11 cellular contexts compared by ENCODE assay signal in genomic region chr6:26269406-26270120, GRCh38.
DNase-seq lines count a peak whose midpoint lies in the region; ATAC-seq, FAIRE-seq and TF ChIP-seq lines count a peak whose summit lies in the region.
"Had no signal": no experiment of that assay in that cellular context is flagged by ENCODE, and none has a peak within 500 bp of the region (broad histone marks: within the 10 kb centered on the region; RNA-seq: fewer than 3 reads in every experiment).

No MANE protein-coding gene starts in this region.

- WGBS in neuronal stem cell (ENCODE audit: extremely low coverage in 2 of 2, insufficient read length in 2 of 2, insufficient replicate concordance in 1 of 2), 2 donors, result no CpG with 5 or more reads among the region's 1 CpG

- H3K4me2 ChIP-seq in neuronal stem cell (ENCODE audit: insufficient read depth, low read length, poor library complexity, severe bottlenecking), result peak overlapping the region; percentile 37

- H3K4me3 ChIP-seq in MG63 (peak overlapping the region; percentile 67), colonic mucosa (no peak overlapping the region), neuronal stem cell (ENCODE audit: low read length in 2 of 2) (peak overlapping the region in 1 of 2 donors; percentile 86)

- H3K9ac ChIP-seq in colonic mucosa (ENCODE audit: low read depth in 2 of 2, low read length in 2 of 2), result no peak overlapping the region
- H3K9ac ChIP-seq in neuronal stem cell (ENCODE audit: low read depth, low read length, poor library complexity), result no peak overlapping the region

- H3K79me1 ChIP-seq in neuronal stem cell (ENCODE audit: low read depth, low read length), result no peaks in the 10 kb centered on the region

- H2AK5ac ChIP-seq in neuronal stem cell (ENCODE audit: low read depth, low read length), result no peak overlapping the region

- H3K9me3 ChIP-seq in MG63 (no peaks in the 10 kb centered on the region), colonic mucosa (no peaks in the 10 kb centered on the region), neuronal stem cell (replicated peaks in 1 of 2; ENCODE audit: control insufficient read depth in 2 of 2, insufficient read depth in 1 of 2, low read depth in 1 of 2, low read length in 2 of 2) (no peaks in the 10 kb centered on the region)

- no peak overlapping the region for H2AFZ ChIP-seq in neuronal stem cell (ENCODE audit: low read length)

- no peaks in the 10 kb centered on the region for H3K4me1 ChIP-seq in colonic mucosa
- peaks cover 0 to 6% of the 10 kb centered on the region in 2 donors for H3K4me1 ChIP-seq in neuronal stem cell (ENCODE audit: control insufficient read depth in 2 of 2, insufficient read depth in 1 of 2, low read depth in 1 of 2, low read length in 2 of 2)

- peak; percentile 73 for DNase-seq in NCI-H2171 treated with DMSO at 0.1 percent for 48 hours (lab: John Stamatoyannopoulos, UW)
- DNase-seq in NCI-H2171 (lab: John Stamatoyannopoulos, UW), result no peak
- DNase-seq in MG63, result no peak
- DNase-seq in colonic mucosa, result no peak
- DNase-seq in neuronal stem cell (ENCODE audit: low spot score), result no peak
- DNase-seq in GM19239 (ENCODE audit: insufficient read length, low spot score), result no peak
- DNase-seq in stimulated activated CD4-positive, alpha-beta T cell treated with anti-CD3 and anti-CD28 coated beads, Interleukin-4, amount 100 ng/mL, for 1 hour, result no peak
- DNase-seq: ACHN, head of caudate nucleus had no signal

- H3K27ac ChIP-seq in colonic mucosa (peak overlapping the region; percentile 89), neuronal stem cell (replicated peaks; ENCODE audit: low read length) (peak overlapping the region; percentile 74)

- no peaks in the 10 kb centered on the region for H3K27me3 ChIP-seq in MG63
- no peaks in the 10 kb centered on the region for H3K27me3 ChIP-seq in colonic mucosa
- no peaks in the 10 kb centered on the region for H3K27me3 ChIP-seq in neuronal stem cell (ENCODE audit: control insufficient read depth in 3 of 3, insufficient read depth in 3 of 3, low read depth in 1 of 3, low read length in 3 of 3)

- no peak overlapping the region for H3K14ac ChIP-seq in neuronal stem cell (ENCODE audit: low read length)

- H3K18ac ChIP-seq in neuronal stem cell (ENCODE audit: low read length), result no peak overlapping the region

- H4K8ac ChIP-seq in neuronal stem cell (ENCODE audit: low read depth, low read length), result no peak overlapping the region

- no peak for TF ChIP-seq CTCF in colonic mucosa (IDR thresholded peaks at IDR 0.05)

- H4K91ac ChIP-seq in neuronal stem cell (ENCODE audit: low read depth, low read length, poor library complexity), result no peak overlapping the region

- no peak overlapping the region for H2BK12ac ChIP-seq in neuronal stem cell (ENCODE audit: low read length)

- no peak overlapping the region for H2BK15ac ChIP-seq in neuronal stem cell (ENCODE audit: low read length)

- ATAC-seq in HG02678 (IDR thresholded peaks at IDR 0.05; ENCODE audit: unreplicated experiment), result no peak
- ATAC-seq: stimulated activated memory B cell treated with anti-CD40 and anti-IgM and Interleukin-4, amounts not matched to agents 10 μg/mL and 1 μg/mL and 100 μg/mL, for 72 hours had no signal

- H2BK5ac ChIP-seq in neuronal stem cell (ENCODE audit: low read length), result no peak overlapping the region

- no peak overlapping the region for H3K23ac ChIP-seq in neuronal stem cell (ENCODE audit: low read depth, low read length, poor library complexity)

- intact Hi-C loops in colonic mucosa (cut with DNase I), result no loop called here

- H2BK120ac ChIP-seq in neuronal stem cell (ENCODE audit: low read depth, low read length), result no peak overlapping the region

- no peak for FAIRE-seq in GM19239 (lab: Jason Lieb, UNC)

- H3K4ac ChIP-seq in neuronal stem cell (ENCODE audit: low read length), result no peak overlapping the region

- H3K36me3 ChIP-seq in MG63 (no peaks in the 10 kb centered on the region), colonic mucosa (no peaks in the 10 kb centered on the region), neuronal stem cell (replicated peaks in 1 of 2; ENCODE audit: control insufficient read depth in 2 of 2, insufficient read depth in 2 of 2, low read length in 2 of 2) (no peaks in the 10 kb centered on the region)
